ENCODE assay signal across 19 cellular contexts in genomic region chr14:76424359-76424758, GRCh38. TPM values are rescaled to one million over a fixed set of nuclear protein-coding genes. Genes with fewer than 3 reads are reported as not detected.
"Had no signal": no experiment of that assay in that cellular context is flagged by ENCODE, and none has a peak within 500 bp of the region (broad histone marks: within the 10 kb centered on the region; RNA-seq: fewer than 3 reads in every experiment).

No MANE protein-coding gene starts in this region.

- H3K27me3 ChIP-seq: breast epithelium, hepatocyte, left lung, neutrophil had no signal

- FAIRE-seq: kidney, urothelium cell line had no signal

- H3K9me3 ChIP-seq: breast epithelium, left lung, neutrophil had no signal

- ATAC-seq: left lung had no signal

- H3K36me3 ChIP-seq: breast epithelium, left lung, neutrophil had no signal

- H3K4me2 ChIP-seq: hepatocyte had no signal

- H3K27ac ChIP-seq: breast epithelium, hepatocyte, left lung, neutrophil, parathyroid adenoma had no signal

- H3K79me2 ChIP-seq: hepatocyte, parathyroid adenoma had no signal

- DNase-seq: activated CD4-positive, alpha-beta T cell treated with anti-CD3 and anti-CD28 coated beads for 1 hour; activated CD4-positive, alpha-beta T cell treated with anti-CD3 and anti-CD28 coated beads, Interleukin-2, amount 50 U/mL, for 4 hours; activated naive CD4-positive, alpha-beta T cell treated with Interleukin-2 at 50 U/mL for 16 hours; activated T-cell treated with anti-CD3 and anti-CD28 coated beads for 4 hours; anterior cingulate cortex; dermis blood vessel endothelial cell; kidney; left lung; naive B cell; stimulated activated CD4-positive, alpha-beta T cell treated with anti-CD3 and anti-CD28 coated beads, Interleukin-12 subunit alpha, Interleukin-12 subunit beta, amount 100 ng/mL, for 4 hours; stimulated activated CD4-positive, alpha-beta T cell treated with anti-CD3 and anti-CD28 coated beads, Interleukin-2, amount 100 ng/mL, for 24 hours; T1000 had no signal

- H2AFZ ChIP-seq: hepatocyte, parathyroid adenoma had no signal

- H3K4me1 ChIP-seq: breast epithelium, left lung, parathyroid adenoma had no signal

- H3K9ac ChIP-seq: parathyroid adenoma had no signal

- H3K4me3 ChIP-seq: breast epithelium, hepatocyte, left lung had no signal

RNA-seq across cellular contexts. Expression of gene ESRRB, which starts 48.4 kb away (rescaled TPM):
- total RNA-seq: dermis blood vessel endothelial cell, glomerular endothelial cell, renal cortical epithelial cell had no signal
- polyA plus RNA-seq: hepatocyte had no signal
